In genomic region chr15:98611031-98611430, GRCh38 we compare ENCODE assay signal across 24 cellular contexts.
"Had no signal": no experiment of that assay in that cellular context is flagged by ENCODE, and none has a peak within 500 bp of the region (broad histone marks: within the 10 kb centered on the region; RNA-seq: fewer than 3 reads in every experiment).

No MANE protein-coding gene starts in this region.

- H3K9me3 ChIP-seq: adrenal gland, ovary, psoas muscle, stomach, suprapubic skin, tibial nerve, uterus had no signal

- H3K27ac ChIP-seq: adrenal gland, foreskin keratinocyte, ovary, psoas muscle, stomach, suprapubic skin, tibial nerve, uterus had no signal

- H3K4me3 ChIP-seq: adrenal gland, ovary, psoas muscle, stomach, suprapubic skin, tibial nerve, uterus had no signal

- FAIRE-seq: astrocyte, endometrium, kidney had no signal

- H3K9me3 Mint-ChIP-seq: activated T-cell treated with anti-CD3 and anti-CD28 coated beads, Interleukin-2, amount 50 U/mL, for 4 hours; activated T-helper 2 cell treated with anti-CD3 and anti-CD28 coated beads, Interferon-gamma antibody, Interleukin-2, Interleukin-4, amounts not matched to agents 10 μg/mL and 5 μg/mL and 100 μg/mL, durations not matched to agents 14 hours and 24 hours and 36 hours; natural killer cell had no signal

- H3K4me1 ChIP-seq: adrenal gland, psoas muscle, stomach, suprapubic skin, tibial nerve, uterus had no signal

- H3K4me1 Mint-ChIP-seq: natural killer cell, T-helper 17 cell had no signal

- DNase-seq: activated CD8-positive, alpha-beta memory T cell treated with anti-CD3 and anti-CD28 coated beads, Interleukin-2, amount 50 U/mL, for 48 hours; activated naive CD4-positive, alpha-beta T cell; activated T-cell treated with anti-CD3 and anti-CD28 coated beads, Interleukin-2, amount 50 U/mL, for 4 hours; adrenal gland; cerebellar nuclear complex; erythroblast; foreskin keratinocyte; kidney; midbrain; natural killer cell; ovary; psoas muscle; right cardiac atrium; stimulated activated CD4-positive, alpha-beta T cell treated with anti-CD3 and anti-CD28 coated beads, Interleukin-1b, Interleukin-23, amount 100 ng/mL, for 48 hours; stomach; SW 1271; T-helper 17 cell; uterus had no signal

- H3K4me3 Mint-ChIP-seq: activated naive CD8-positive, alpha-beta T cell; activated T-cell treated with anti-CD3 and anti-CD28 coated beads, Interleukin-2, amount 50 U/mL, for 4 hours; natural killer cell; T-helper 17 cell had no signal

- ATAC-seq: activated T-cell treated with anti-CD3 and anti-CD28 coated beads, Interleukin-2, amount 50 U/mL, for 4 hours; foreskin keratinocyte; natural killer cell; psoas muscle; right cardiac atrium; T-helper 17 cell had no signal

- H3K27ac Mint-ChIP-seq: activated naive CD8-positive, alpha-beta T cell; activated T-helper 2 cell treated with anti-CD3 and anti-CD28 coated beads, Interferon-gamma antibody, Interleukin-2, Interleukin-4, amounts not matched to agents 10 μg/mL and 5 μg/mL and 100 μg/mL, durations not matched to agents 14 hours and 24 hours and 36 hours; natural killer cell; T-helper 17 cell had no signal

- H3K27me3 ChIP-seq: foreskin keratinocyte, ovary, tibial nerve, uterus had no signal

- H3K36me3 Mint-ChIP-seq: activated naive CD8-positive, alpha-beta T cell; natural killer cell had no signal

- H3K36me3 ChIP-seq: adrenal gland, ovary, stomach, suprapubic skin, tibial nerve, uterus had no signal

- H3K27me3 Mint-ChIP-seq: activated naive CD8-positive, alpha-beta T cell had no signal
